Comparison of ENCODE assay signal across 10 cellular contexts in genomic region chr11:10181811-10182210, GRCh38.
DNase-seq lines count a peak whose midpoint lies in the region; ATAC-seq, FAIRE-seq and TF ChIP-seq lines count a peak whose summit lies in the region.
"Had no signal": no experiment of that assay in that cellular context is flagged by ENCODE, and none has a peak within 500 bp of the region (broad histone marks: within the 10 kb centered on the region; RNA-seq: fewer than 3 reads in every experiment).

No MANE protein-coding gene starts in this region.

- H3K4me1 ChIP-seq in A549, result no peaks in the 10 kb centered on the region
- H3K4me1 ChIP-seq in GM23248 (ENCODE audit: insufficient read depth), result no peaks in the 10 kb centered on the region

- no peaks in the 10 kb centered on the region for H3K36me3 ChIP-seq in GM23248 (ENCODE audit: low read depth)

- H3K27me3 ChIP-seq in GM23248 (replicated peaks; ENCODE audit: insufficient read depth), result no peaks in the 10 kb centered on the region

- H3K4me2 ChIP-seq in A549 (no peak overlapping the region), GM23248 (ENCODE audit: unreplicated experiment) (no peak overlapping the region)

- no peak overlapping the region for H3K27ac Mint-ChIP-seq in T-cell
- H3K27ac Mint-ChIP-seq in activated CD4-positive, alpha-beta memory T cell treated with anti-CD3 and anti-CD28 coated beads, Interleukin-2, amount 10 ng/mL, durations not matched to agents 7 days and 5 days, result no peak overlapping the region
- H3K27ac Mint-ChIP-seq in activated T-helper 17 cell treated with anti-CD3 and anti-CD28 coated beads, Interleukin-2, amount 50 U/mL, for 72 hours, result no peak overlapping the region
- H3K27ac Mint-ChIP-seq: natural killer cell treated with Interleukin-12 subunit alpha and Interleukin-12 subunit beta and Interleukin-15 and Interleukin-18, amount 100 ng/mL, for 72 hours had no signal

- peaks cover 36% of the 10 kb centered on the region for H3K79me2 ChIP-seq in GM23248 (ENCODE audit: insufficient read depth)

- peak; percentile 93 for FAIRE-seq in A549 (lab: Jason Lieb, UNC)

- peak; percentile 25 to 31; a peak in 4 of 5 replicates for TF ChIP-seq RAD21 in A549 (conservative IDR thresholded peaks at IDR 0.05 in 1 of 2, IDR thresholded peaks at IDR 0.05 in 1 of 2)

- DNase-seq in A549 (ENCODE audit: low read depth in 1 of 2, low spot score in 1 of 2) (peak; percentile 8 to 45), GM23248 (peak; percentile 80), RPMI7951 (ENCODE audit: low read depth) (peak; percentile 55), fibroblast of pulmonary artery (ENCODE audit: low read depth) (peak; percentile 75), T-cell (no peak)
- DNase-seq in activated CD4-positive, alpha-beta memory T cell treated with anti-CD3 and anti-CD28 coated beads, Interleukin-2, amount 10 ng/mL, durations not matched to agents 7 days and 5 days, result no peak

- CTCF ChIA-PET in A549 (lab: Yijun Ruan, JAX) (interaction anchor here (0.6 to 1.6 kb wide), 4 partner anchors 10 to 221 kb away, joined by 3 to 4 read pairs (median 4); partner anchors contain the start of gene ADM), T-cell (lab: Charles Lee) (interaction anchor here in 1 of 2 donors (1.2 to 1.4 kb wide), 2 partner anchors 126 to 146 kb away, joined by 3 to 6 read pairs; no protein-coding TSS in a partner anchor)
- CTCF ChIA-PET in activated CD4-positive, alpha-beta memory T cell treated with anti-CD3 and anti-CD28 coated beads, Interleukin-2, amount 10 ng/mL, durations not matched to agents 7 days and 5 days (lab: Charles Lee), result interaction anchor here (1.0 to 1.8 kb wide), 2 partner anchors 125 to 137 kb away, joined by 4 read pairs; no protein-coding TSS in a partner anchor

- POLR2A ChIA-PET in A549 (lab: Yijun Ruan, JAX) (interaction anchor here (1.0 kb wide), 1 partner anchor 123 kb away, joined by 3 read pairs; the partner anchor contains the start of gene ADM), T-cell (lab: Charles Lee) (no interaction called here)
- POLR2A ChIA-PET in activated CD4-positive, alpha-beta memory T cell treated with anti-CD3 and anti-CD28 coated beads, Interleukin-2, amount 10 ng/mL, durations not matched to agents 7 days and 5 days (lab: Charles Lee), result no interaction called here

- H3K9me2 ChIP-seq in GM23248 (ENCODE audit: insufficient read depth), result no peaks in the 10 kb centered on the region

- no peak for ATAC-seq in A549
- no peak for ATAC-seq in T-cell (replicated peaks in 1 of 4)
- no peak for ATAC-seq in activated T-helper 17 cell treated with anti-CD3 and anti-CD28 coated beads, Interleukin-2, amount 50 U/mL, for 72 hours (replicated peaks)
- no peak for ATAC-seq in HG02588 (IDR thresholded peaks at IDR 0.05; ENCODE audit: unreplicated experiment)
- ATAC-seq: natural killer cell treated with Interleukin-12 subunit alpha and Interleukin-12 subunit beta and Interleukin-15 and Interleukin-18, amount 100 ng/mL, for 72 hours; Right ventricle myocardium inferior had no signal

- H3K4me3 ChIP-seq in A549 (no peak overlapping the region), GM23248 (no peak overlapping the region), fibroblast of pulmonary artery (replicated peaks; ENCODE audit: low read depth, low read length) (no peak overlapping the region)

- no peak overlapping the region for H2AFZ ChIP-seq in GM23248

- peaks cover 0 to 4% (median 0%) of the 10 kb centered on the region in 3 donors for H3K9me3 Mint-ChIP-seq in T-cell
- no peaks in the 10 kb centered on the region for H3K9me3 Mint-ChIP-seq in activated CD4-positive, alpha-beta memory T cell treated with anti-CD3 and anti-CD28 coated beads, Interleukin-2, amount 10 ng/mL, durations not matched to agents 7 days and 5 days
- peaks cover 5% of the 10 kb centered on the region for H3K9me3 Mint-ChIP-seq in activated T-helper 17 cell treated with anti-CD3 and anti-CD28 coated beads, Interleukin-2, amount 50 U/mL, for 72 hours
- H3K9me3 Mint-ChIP-seq: natural killer cell treated with Interleukin-12 subunit alpha and Interleukin-12 subunit beta and Interleukin-15 and Interleukin-18, amount 100 ng/mL, for 72 hours had no signal

- TF ChIP-seq EP300 in A549 (IDR thresholded peaks at IDR 0.05), result no peak

- TF ChIP-seq POLR2A in A549 (IDR thresholded peaks at IDR 0.05; ENCODE audit: low read length), result no peak

- H3K9me3 ChIP-seq in A549 (no peaks in the 10 kb centered on the region), GM23248 (ENCODE audit: low read depth) (no peaks in the 10 kb centered on the region)

- peaks cover 0 to 2% (median 0%) of the 10 kb centered on the region in 3 donors for H3K4me1 Mint-ChIP-seq in T-cell
- H3K4me1 Mint-ChIP-seq in activated CD4-positive, alpha-beta memory T cell treated with anti-CD3 and anti-CD28 coated beads, Interleukin-2, amount 10 ng/mL, durations not matched to agents 7 days and 5 days, result no peaks in the 10 kb centered on the region
- H3K4me1 Mint-ChIP-seq in activated T-helper 17 cell treated with anti-CD3 and anti-CD28 coated beads, Interleukin-2, amount 50 U/mL, for 72 hours, result peaks cover 4% of the 10 kb centered on the region

- H4K20me1 ChIP-seq in GM23248 (ENCODE audit: insufficient read depth), result no peaks in the 10 kb centered on the region

- in situ Hi-C loops in GM23248 (cut with MboI), result no loop called here

- H3F3A ChIP-seq in GM23248 (ENCODE audit: insufficient read depth), result no peaks in the 10 kb centered on the region

- no peak overlapping the region for H3K4me3 Mint-ChIP-seq in T-cell
- H3K4me3 Mint-ChIP-seq in activated CD4-positive, alpha-beta memory T cell treated with anti-CD3 and anti-CD28 coated beads, Interleukin-2, amount 10 ng/mL, durations not matched to agents 7 days and 5 days, result no peak overlapping the region
- no peak overlapping the region for H3K4me3 Mint-ChIP-seq in activated T-helper 17 cell treated with anti-CD3 and anti-CD28 coated beads, Interleukin-2, amount 50 U/mL, for 72 hours
- H3K4me3 Mint-ChIP-seq: natural killer cell treated with Interleukin-12 subunit alpha and Interleukin-12 subunit beta and Interleukin-15 and Interleukin-18, amount 100 ng/mL, for 72 hours had no signal

- WGBS in A549 (ENCODE audit: missing lambda C conversion rate), result 86% methylated on average over 3 of the region's 3 CpGs
- 91 to 96% methylated on average over 3 of the region's 3 CpGs for WGBS in GM23248 (ENCODE audit: low coverage in 1 of 2, low lambda C conversion rate in 2 of 2, missing lambda C conversion rate in 2 of 2), 2 experiments

- peaks cover 10% of the 10 kb centered on the region for H3K36me3 Mint-ChIP-seq in T-cell
- no peaks in the 10 kb centered on the region for H3K36me3 Mint-ChIP-seq in activated CD4-positive, alpha-beta memory T cell treated with anti-CD3 and anti-CD28 coated beads, Interleukin-2, amount 10 ng/mL, durations not matched to agents 7 days and 5 days (ENCODE audit: low read depth)
- H3K36me3 Mint-ChIP-seq in activated T-helper 17 cell treated with anti-CD3 and anti-CD28 coated beads, Interleukin-2, amount 50 U/mL, for 72 hours (ENCODE audit: low read depth), result peaks cover 6% of the 10 kb centered on the region
- H3K36me3 Mint-ChIP-seq: natural killer cell treated with Interleukin-12 subunit alpha and Interleukin-12 subunit beta and Interleukin-15 and Interleukin-18, amount 100 ng/mL, for 72 hours had no signal

- H3K27ac ChIP-seq in A549 (no peak overlapping the region), GM23248 (peak overlapping the region; percentile 42; the same call in 1 of the 2 replicates)

- H3K9ac ChIP-seq in GM23248, result peak overlapping the region; percentile 61

- TF ChIP-seq CTCF in A549 (IDR thresholded peaks at IDR 0.05), result peak; percentile 38; the same call in 2 of the 3 replicates
- peak; percentile 35 for TF ChIP-seq CTCF in fibroblast of pulmonary artery (IDR thresholded peaks at IDR 0.05; ENCODE audit: low read length, missing control alignments)

- H3K27me3 Mint-ChIP-seq in T-cell, result no peaks in the 10 kb centered on the region
- no peaks in the 10 kb centered on the region for H3K27me3 Mint-ChIP-seq in activated CD4-positive, alpha-beta memory T cell treated with anti-CD3 and anti-CD28 coated beads, Interleukin-2, amount 10 ng/mL, durations not matched to agents 7 days and 5 days
- H3K27me3 Mint-ChIP-seq in activated T-helper 17 cell treated with anti-CD3 and anti-CD28 coated beads, Interleukin-2, amount 50 U/mL, for 72 hours, result no peaks in the 10 kb centered on the region
- H3K27me3 Mint-ChIP-seq: natural killer cell treated with Interleukin-12 subunit alpha and Interleukin-12 subunit beta and Interleukin-15 and Interleukin-18, amount 100 ng/mL, for 72 hours had no signal

TF ChIP-seq in A549, 52 proteins besides CTCF, POLR2A, EP300 and RAD21:
- TF ChIP-seq HOXB13 (CRISPR knock-in tag; IDR thresholded peaks at IDR 0.05; ENCODE audit: low read depth) (no peak), CHD2 (IDR thresholded peaks at IDR 0.05; ENCODE audit: low read length, partially characterized antibody) (no peak), CHD4 (IDR thresholded peaks at IDR 0.05; ENCODE audit: borderline replicate concordance) (no peak), MAFK (IDR thresholded peaks at IDR 0.05; ENCODE audit: partially characterized antibody) (no peak), EHF (CRISPR knock-in tag; IDR thresholded peaks at IDR 0.05) (no peak), BHLHE40 (IDR thresholded peaks at IDR 0.05; ENCODE audit: low read depth, low read length) (no peak), ZSCAN20 (CRISPR knock-in tag; IDR thresholded peaks at IDR 0.05) (no peak), HOXA7 (CRISPR knock-in tag; IDR thresholded peaks at IDR 0.05) (no peak), MAZ (IDR thresholded peaks at IDR 0.05; ENCODE audit: borderline replicate concordance, low read depth, low read length) (no peak), NR3C1 (IDR thresholded peaks at IDR 0.05) (no peak)
- TF ChIP-seq, protein P1, sequence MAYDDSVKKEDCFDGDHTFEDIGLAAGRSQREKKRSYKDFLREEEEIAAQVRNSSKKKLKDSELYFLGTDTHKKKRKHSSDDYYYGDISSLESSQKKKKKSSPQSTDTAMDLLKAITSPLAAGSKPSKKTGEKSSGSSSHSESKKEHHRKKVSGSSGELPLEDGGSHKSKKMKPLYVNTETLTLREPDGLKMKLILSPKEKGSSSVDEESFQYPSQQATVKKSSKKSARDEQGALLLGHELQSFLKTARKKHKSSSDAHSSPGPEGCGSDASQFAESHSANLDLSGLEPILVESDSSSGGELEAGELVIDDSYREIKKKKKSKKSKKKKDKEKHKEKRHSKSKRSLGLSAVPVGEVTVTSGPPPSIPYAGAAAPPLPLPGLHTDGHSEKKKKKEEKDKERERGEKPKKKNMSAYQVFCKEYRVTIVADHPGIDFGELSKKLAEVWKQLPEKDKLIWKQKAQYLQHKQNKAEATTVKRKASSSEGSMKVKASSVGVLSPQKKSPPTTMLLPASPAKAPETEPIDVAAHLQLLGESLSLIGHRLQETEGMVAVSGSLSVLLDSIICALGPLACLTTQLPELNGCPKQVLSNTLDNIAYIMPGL (CRISPR knock-in tag; IDR thresholded peaks at IDR 0.05; ENCODE audit: borderline replicate concordance), result no peak

Comparison
In these comparisons a context has a peak if more than half of its experiments do, and no peak if none do; other contexts are left out.
1. DNase-seq: peak in A549 (2 of 2), GM23248 (single experiment), RPMI7951 (single experiment) and fibroblast of pulmonary artery (single experiment); none in T-cell (0 of 34) and activated CD4-positive, alpha-beta memory T cell treated with anti-CD3 and anti-CD28 coated beads, Interleukin-2, amount 10 ng/mL, durations not matched to agents 7 days and 5 days (single experiment).